In genomic region chr11:69821511-69822040, GRCh38 we compare ENCODE assay signal across 24 cellular contexts. TPM values are rescaled to one million over a fixed set of nuclear protein-coding genes. Genes with fewer than 3 reads are reported as not detected.
"Had no signal": no experiment of that assay in that cellular context is flagged by ENCODE, and none has a peak within 500 bp of the region (broad histone marks: within the 10 kb centered on the region; RNA-seq: fewer than 3 reads in every experiment).

No MANE protein-coding gene starts in this region.

- H3K27ac ChIP-seq: HL-60, KMS-11, SJCRH30 had no signal

- H3K36me3 ChIP-seq: MG63, SJCRH30 had no signal

- H3K9me3 ChIP-seq: MG63, SJCRH30 had no signal

- H3K4me1 ChIP-seq: SJCRH30 had no signal

- DNase-seq: MG63, NCI-H1092 treated with DMSO at 0.1 percent for 48 hours, NCI-H1436, NCI-H187, NCI-H2029, NCI-H2081 treated with DMSO at 0.1 percent for 48 hours, NCI-H2171, NCI-H226, NCI-H446, NCI-H510A, NCI-H524 treated with DMSO at 0.1 percent for 48 hours, NCI-H69, NCI-H774, PC-3, SHP77 treated with DMSO at 0.1 percent for 48 hours, SJCRH30, T-cell had no signal

- ATAC-seq: K562, Panc1, PC-3, Right ventricle myocardium inferior, T-cell had no signal

- H3K4me2 ChIP-seq: KMS-11 had no signal

- H3K4me3 ChIP-seq: K562, MG63, SJCRH30 had no signal

RNA-seq across cellular contexts. Expression of gene FGF3, which starts 2.4 kb away (rescaled TPM):
- total RNA-seq: K562, LHCN-M2, OCI-LY7, PC-3, Right ventricle myocardium inferior, SJCRH30, T-cell had no signal

RNA-seq across cellular contexts. Expression of gene FGF4, which starts 46.4 kb away (rescaled TPM):
- total RNA-seq: K562, LHCN-M2, OCI-LY7, PC-3, Right ventricle myocardium inferior, SJCRH30, T-cell had no signal
